In the genomic region with DNA sequence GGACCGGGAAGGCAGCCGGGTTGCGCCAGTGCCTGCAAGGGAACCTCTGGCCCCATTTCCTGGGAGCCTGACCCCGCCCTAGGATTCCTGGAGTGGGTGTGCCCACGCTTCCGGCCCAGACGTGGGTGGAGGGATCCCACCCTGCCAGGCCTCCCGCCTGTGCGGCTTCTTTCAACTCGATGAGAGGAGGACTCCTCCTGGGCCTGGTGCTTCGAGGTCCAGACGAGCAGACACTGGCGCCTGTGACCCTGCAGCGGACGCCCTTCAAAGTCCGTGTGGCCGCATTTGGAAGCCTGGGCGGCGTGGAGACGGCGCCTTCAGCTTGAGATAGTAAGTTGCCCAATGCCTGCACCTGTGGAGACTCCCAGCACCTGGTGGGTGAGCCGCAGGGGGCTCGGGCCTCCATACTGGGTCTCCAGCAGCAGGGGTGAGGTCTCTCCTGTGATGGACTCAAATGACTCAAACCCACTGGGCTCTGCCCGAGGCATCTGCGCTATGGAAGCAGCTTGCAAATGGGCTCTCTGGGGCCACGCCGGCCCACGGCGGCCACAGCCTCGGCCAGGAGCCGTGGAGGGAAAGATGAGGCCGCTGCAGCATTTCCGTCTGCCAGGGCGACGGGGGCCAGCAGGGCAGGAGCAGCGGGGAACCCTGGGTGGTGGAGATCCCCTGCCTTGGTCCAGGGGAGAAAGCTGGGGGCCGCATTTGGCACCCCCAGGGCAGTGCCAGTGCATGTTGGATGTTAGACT, we compare ENCODE assay signal across 8 cellular contexts.
DNase-seq lines count a peak whose midpoint lies in the region; ATAC-seq and TF ChIP-seq lines count a peak whose summit lies in the region.

No MANE protein-coding gene starts in this region.

- H3K4me1 ChIP-seq in breast epithelium (peaks cover 43 to 57% of the 10 kb centered on the region in 2 donors), tibial artery (peaks cover 20 to 100% (median 89%) of the 10 kb centered on the region in 4 donors)

- peaks cover 92% of the 10 kb centered on the region for H3K4me1 Mint-ChIP-seq in HFFc6 (ENCODE audit: low read depth)
- peaks cover 6% of the 10 kb centered on the region for H3K4me1 Mint-ChIP-seq in stimulated activated effector memory CD8-positive, alpha-beta T cell treated with anti-CD3 and anti-CD28 coated beads, Interleukin-12 subunit alpha, Interleukin-12 subunit beta, amount 100 ng/mL, for 72 hours

- H3K9me3 ChIP-seq in breast epithelium (no peaks in the 10 kb centered on the region), tibial artery (no peaks in the 10 kb centered on the region)

- H3K4me3 Mint-ChIP-seq in HFFc6 = peak overlapping the region; percentile 80
- H3K4me3 Mint-ChIP-seq in stimulated activated effector memory CD8-positive, alpha-beta T cell treated with anti-CD3 and anti-CD28 coated beads, Interleukin-12 subunit alpha, Interleukin-12 subunit beta, amount 100 ng/mL, for 72 hours = no peak overlapping the region

- in situ Hi-C loops in ACHN (cut with HindIII; ENCODE audit: low pct_ligation_motif_present, low pct_unique_long_range_greater_than_20kb, low sequenced_read_pairs) = no loop called here

- no peak for TF ChIP-seq POLR2A in breast epithelium (IDR thresholded peaks at IDR 0.05)

- peak overlapping the region; percentile 96 for H3K27ac Mint-ChIP-seq in HFFc6
- H3K27ac Mint-ChIP-seq in stimulated activated effector memory CD8-positive, alpha-beta T cell treated with anti-CD3 and anti-CD28 coated beads, Interleukin-12 subunit alpha, Interleukin-12 subunit beta, amount 100 ng/mL, for 72 hours = no peak overlapping the region

- H3K27me3 ChIP-seq in breast epithelium (no peaks in the 10 kb centered on the region), tibial artery (no peaks in the 10 kb centered on the region)

- peak overlapping the region; percentile 17 to 85 (median 67) for H3K4me3 ChIP-seq in breast epithelium
- H3K4me3 ChIP-seq in tibial artery = peak overlapping the region; percentile 30 to 40

- H3K9me3 Mint-ChIP-seq in HFFc6 = no peaks in the 10 kb centered on the region
- H3K9me3 Mint-ChIP-seq in stimulated activated effector memory CD8-positive, alpha-beta T cell treated with anti-CD3 and anti-CD28 coated beads, Interleukin-12 subunit alpha, Interleukin-12 subunit beta, amount 100 ng/mL, for 72 hours = no peaks in the 10 kb centered on the region

- peak; percentile 89 for ATAC-seq in left colon
- ATAC-seq in stimulated activated effector memory CD8-positive, alpha-beta T cell treated with anti-CD3 and anti-CD28 coated beads, Interleukin-12 subunit alpha, Interleukin-12 subunit beta, amount 100 ng/mL, for 72 hours = no peak

- no peak for DNase-seq in HFFc6
- DNase-seq in breast epithelium (ENCODE audit: low spot score in 2 of 2) = peak; percentile 71 to 82
- DNase-seq in left colon = peak; percentile 87 to 93
- peak; percentile 67 to 86 for DNase-seq in tibial artery
- no peak for DNase-seq in stimulated activated effector memory CD8-positive, alpha-beta T cell treated with anti-CD3 and anti-CD28 coated beads, Interleukin-12 subunit alpha, Interleukin-12 subunit beta, amount 100 ng/mL, for 72 hours (ENCODE audit: low spot score in 2 of 2)
- no peak for DNase-seq in ACHN
- DNase-seq in activated CD8-positive, alpha-beta memory T cell treated with anti-CD3 and anti-CD28 coated beads, Interleukin-2, amount 50 U/mL, for 4 hours = no peak
- DNase-seq in NCI-H82 treated with DMSO at 0.1 percent for 48 hours (lab: John Stamatoyannopoulos, UW; ENCODE audit: unreplicated experiment) = no peak

- H3K27me3 Mint-ChIP-seq in HFFc6 (ENCODE audit: insufficient read depth) = peaks cover 45% of the 10 kb centered on the region

- H3K27ac ChIP-seq in breast epithelium = peak overlapping the region; percentile 99 to 100
- H3K27ac ChIP-seq in tibial artery = peak overlapping the region; percentile 97 to 99

- intact Hi-C loops in breast epithelium (cut with DNase I; ENCODE audit: low total_unique reads) = no loop called here
- intact Hi-C loops in left colon (cut with DNase I, micrococcal nuclease) = no loop called here
- intact Hi-C loops in tibial artery (cut with DNase I; ENCODE audit: low total_unique reads) = no loop called here

- peaks cover 67% of the 10 kb centered on the region for H3K36me3 Mint-ChIP-seq in HFFc6 (ENCODE audit: low read depth)
- H3K36me3 Mint-ChIP-seq in stimulated activated effector memory CD8-positive, alpha-beta T cell treated with anti-CD3 and anti-CD28 coated beads, Interleukin-12 subunit alpha, Interleukin-12 subunit beta, amount 100 ng/mL, for 72 hours = no peaks in the 10 kb centered on the region

- H3K36me3 ChIP-seq in breast epithelium (no peaks in the 10 kb centered on the region), tibial artery (peaks cover 0 to 13% (median 0%) of the 10 kb centered on the region in 3 donors)

- TF ChIP-seq CTCF in HFFc6 (IDR thresholded peaks at IDR 0.05) (no peak), breast epithelium (IDR thresholded peaks at IDR 0.05) (no peak), tibial artery (IDR thresholded peaks at IDR 0.05) (no peak)

Comparison
In these comparisons a context has a peak if more than half of its experiments do, and no peak if none do; other contexts are left out.
1. DNase-seq: peak in breast epithelium (2 of 2), left colon (2 of 2) and tibial artery (2 of 2); none in HFFc6 (single experiment), stimulated activated effector memory CD8-positive, alpha-beta T cell treated with anti-CD3 and anti-CD28 coated beads, Interleukin-12 subunit alpha, Interleukin-12 subunit beta, amount 100 ng/mL, for 72 hours (0 of 2), ACHN (single experiment), activated CD8-positive, alpha-beta memory T cell treated with anti-CD3 and anti-CD28 coated beads, Interleukin-2, amount 50 U/mL, for 4 hours (single experiment) and NCI-H82 treated with DMSO at 0.1 percent for 48 hours (single experiment).